Comparison of ENCODE assay signal across 8 cellular contexts in the genomic region with DNA sequence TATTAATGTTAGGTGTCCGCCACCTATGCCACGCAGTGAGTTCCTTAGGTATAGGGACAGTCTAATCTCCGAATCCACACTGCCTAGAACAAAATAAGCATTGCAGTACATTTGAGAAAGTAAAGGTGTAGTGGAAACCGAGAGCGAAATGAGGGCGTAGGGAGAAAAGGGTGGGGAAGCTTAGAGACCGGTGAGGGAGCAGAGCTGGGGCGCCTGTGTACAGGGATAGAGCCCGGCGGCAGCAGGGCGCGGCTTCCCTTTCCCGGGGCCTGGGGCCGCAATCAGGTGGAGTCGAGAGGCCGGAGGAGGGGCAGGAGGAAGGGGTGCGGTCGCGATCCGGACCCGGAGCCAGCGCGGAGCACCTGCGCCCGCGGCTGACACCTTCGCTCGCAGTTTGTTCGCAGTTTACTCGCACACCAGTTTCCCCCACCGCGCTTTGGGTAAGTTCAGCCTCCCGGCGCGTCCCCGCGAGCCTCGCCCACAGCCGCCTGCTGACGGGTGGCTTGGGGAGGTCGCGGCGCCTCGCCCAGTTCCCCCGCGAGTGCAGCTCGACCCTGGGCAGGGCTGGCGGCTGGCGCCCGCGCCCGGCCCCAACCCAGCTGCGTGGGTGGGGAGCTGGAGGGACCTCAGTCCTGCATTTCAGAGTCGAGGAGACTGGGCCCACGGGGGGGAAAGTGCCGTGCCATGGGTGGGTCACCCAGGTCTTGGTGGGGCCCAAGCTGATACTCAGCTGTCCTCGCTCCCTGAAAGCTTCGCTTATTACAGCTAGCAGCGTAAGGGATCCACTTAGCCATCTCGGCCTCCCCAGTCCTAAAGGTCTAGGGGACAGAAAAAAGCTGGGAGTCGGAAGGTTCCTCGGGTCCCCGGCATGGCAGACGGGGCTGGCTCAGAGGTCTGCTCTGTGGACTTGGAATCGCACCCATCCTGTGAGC. TPM values are rescaled to one million over a fixed set of nuclear protein-coding genes. Genes with fewer than 3 reads are reported as not detected.
A peak's percentile ranks its signal among the peaks of the same experiment; 100 is the strongest.
DNase-seq lines count a peak whose midpoint lies in the region; ATAC-seq and TF ChIP-seq lines count a peak whose summit lies in the region.

A gene with protein sequence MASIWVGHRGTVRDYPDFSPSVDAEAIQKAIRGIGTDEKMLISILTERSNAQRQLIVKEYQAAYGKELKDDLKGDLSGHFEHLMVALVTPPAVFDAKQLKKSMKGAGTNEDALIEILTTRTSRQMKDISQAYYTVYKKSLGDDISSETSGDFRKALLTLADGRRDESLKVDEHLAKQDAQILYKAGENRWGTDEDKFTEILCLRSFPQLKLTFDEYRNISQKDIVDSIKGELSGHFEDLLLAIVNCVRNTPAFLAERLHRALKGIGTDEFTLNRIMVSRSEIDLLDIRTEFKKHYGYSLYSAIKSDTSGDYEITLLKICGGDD (plus strand): TSS at position 351 of the 932 bp plus-strand sequence. CDS start 2,704 bp downstream, outside the sequence.

- POLR2A ChIA-PET in WTC11 (lab: Charles Lee) = interaction anchor here (0.7 to 2.2 kb wide), 4 partner anchors 10 to 494 kb away, joined by 3 to 6 read pairs (median 3); a partner anchor contains a TSS

- peaks cover 36% of the 10 kb centered on the region for H3K4me1 Mint-ChIP-seq in WTC11
- H3K4me1 Mint-ChIP-seq in natural killer cell = peaks cover 7 to 8% of the 10 kb centered on the region in 2 donors

- DNase-seq in DMS 273 (lab: John Stamatoyannopoulos, UW; ENCODE audit: unreplicated experiment) (peak; percentile 57), DMS 273 treated with DMSO at 0.1 percent for 48 hours (lab: John Stamatoyannopoulos, UW) (no peak), WTC11 (ENCODE audit: low spot score) (peak; percentile 80), fibroblast of mammary gland (ENCODE audit: low read depth) (no peak), natural killer cell (no peak)

- H3K9me3 Mint-ChIP-seq in WTC11 = no peaks in the 10 kb centered on the region
- H3K9me3 Mint-ChIP-seq in natural killer cell = no peaks in the 10 kb centered on the region

- H3K36me3 Mint-ChIP-seq in WTC11 = peaks cover 5% of the 10 kb centered on the region
- no peaks in the 10 kb centered on the region for H3K36me3 Mint-ChIP-seq in natural killer cell

- ATAC-seq in HG03159 (IDR thresholded peaks at IDR 0.05; ENCODE audit: unreplicated experiment) (peak; percentile 68), WTC11 (peak; percentile 91), natural killer cell (peak in 2 of 3 donors; percentile 35 to 39), HG03439 (IDR thresholded peaks at IDR 0.05; ENCODE audit: unreplicated experiment) (no peak), GM21390 (IDR thresholded peaks at IDR 0.05; ENCODE audit: unreplicated experiment) (no peak)

- peak within 1 kb of the TSS; percentile 55 for H3K4me3 ChIP-seq in fibroblast of mammary gland (ENCODE audit: control insufficient read depth, low read depth, low read length)

- H3K27me3 Mint-ChIP-seq in WTC11 (ENCODE audit: low read depth) (peaks cover 38% of the 10 kb centered on the region), natural killer cell (ENCODE audit: low read depth in 2 of 2) (peaks cover 24 to 38% of the 10 kb centered on the region in 2 donors)

- TF ChIP-seq CTCF in WTC11 (IDR thresholded peaks at IDR 0.05) (no peak), fibroblast of mammary gland (conservative IDR thresholded peaks at IDR 0.05; ENCODE audit: control insufficient read depth, insufficient read depth, low read depth, low read length) (no peak), natural killer cell (IDR thresholded peaks at IDR 0.05) (no peak)

- intact Hi-C loops in natural killer cell (cut with micrococcal nuclease) = no loop called here

- H3K27ac Mint-ChIP-seq in WTC11 (peak within 1 kb of the TSS; percentile 62), natural killer cell (no peak within 1 kb of the TSS)

- peak within 1 kb of the TSS; percentile 75 for H3K4me3 Mint-ChIP-seq in WTC11
- H3K4me3 Mint-ChIP-seq in natural killer cell = peak within 1 kb of the TSS; percentile 65

- CTCF ChIA-PET in WTC11 (lab: Charles Lee) = interaction anchor here (1.0 to 1.2 kb wide), 2 partner anchors 41 to 557 kb away, joined by 4 to 5 read pairs; no protein-coding TSS in a partner anchor

TF ChIP-seq in WTC11, 78 proteins besides CTCF, POLR2A, EP300 and RAD21 (continues in another document):
- TF ChIP-seq FOXP1 (CRISPR knock-in tag; IDR thresholded peaks at IDR 0.05; ENCODE audit: borderline replicate concordance) (peak; percentile 62; the same call in 1 of the 2 replicates), ATF1 (CRISPR knock-in tag; IDR thresholded peaks at IDR 0.05) (no peak), ZNF232 (CRISPR knock-in tag; IDR thresholded peaks at IDR 0.05) (peak; percentile 46; the same call in 1 of the 2 replicates), CREM (CRISPR knock-in tag; IDR thresholded peaks at IDR 0.05) (0 out of 2 replicates have a peak, but pooled peaks have one; percentile 43)
- TF ChIP-seq, protein P1, sequence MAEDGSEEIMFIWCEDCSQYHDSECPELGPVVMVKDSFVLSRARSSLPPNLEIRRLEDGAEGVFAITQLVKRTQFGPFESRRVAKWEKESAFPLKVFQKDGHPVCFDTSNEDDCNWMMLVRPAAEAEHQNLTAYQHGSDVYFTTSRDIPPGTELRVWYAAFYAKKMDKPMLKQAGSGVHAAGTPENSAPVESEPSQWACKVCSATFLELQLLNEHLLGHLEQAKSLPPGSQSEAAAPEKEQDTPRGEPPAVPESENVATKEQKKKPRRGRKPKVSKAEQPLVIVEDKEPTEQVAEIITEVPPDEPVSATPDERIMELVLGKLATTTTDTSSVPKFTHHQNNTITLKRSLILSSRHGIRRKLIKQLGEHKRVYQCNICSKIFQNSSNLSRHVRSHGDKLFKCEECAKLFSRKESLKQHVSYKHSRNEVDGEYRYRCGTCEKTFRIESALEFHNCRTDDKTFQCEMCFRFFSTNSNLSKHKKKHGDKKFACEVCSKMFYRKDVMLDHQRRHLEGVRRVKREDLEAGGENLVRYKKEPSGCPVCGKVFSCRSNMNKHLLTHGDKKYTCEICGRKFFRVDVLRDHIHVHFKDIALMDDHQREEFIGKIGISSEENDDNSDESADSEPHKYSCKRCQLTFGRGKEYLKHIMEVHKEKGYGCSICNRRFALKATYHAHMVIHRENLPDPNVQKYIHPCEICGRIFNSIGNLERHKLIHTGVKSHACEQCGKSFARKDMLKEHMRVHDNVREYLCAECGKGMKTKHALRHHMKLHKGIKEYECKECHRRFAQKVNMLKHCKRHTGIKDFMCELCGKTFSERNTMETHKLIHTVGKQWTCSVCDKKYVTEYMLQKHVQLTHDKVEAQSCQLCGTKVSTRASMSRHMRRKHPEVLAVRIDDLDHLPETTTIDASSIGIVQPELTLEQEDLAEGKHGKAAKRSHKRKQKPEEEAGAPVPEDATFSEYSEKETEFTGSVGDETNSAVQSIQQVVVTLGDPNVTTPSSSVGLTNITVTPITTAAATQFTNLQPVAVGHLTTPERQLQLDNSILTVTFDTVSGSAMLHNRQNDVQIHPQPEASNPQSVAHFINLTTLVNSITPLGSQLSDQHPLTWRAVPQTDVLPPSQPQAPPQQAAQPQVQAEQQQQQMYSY (CRISPR knock-in tag; IDR thresholded peaks at IDR 0.05) = peak; percentile 9; the same call in 1 of the 2 replicates
- TF ChIP-seq, protein P2, sequence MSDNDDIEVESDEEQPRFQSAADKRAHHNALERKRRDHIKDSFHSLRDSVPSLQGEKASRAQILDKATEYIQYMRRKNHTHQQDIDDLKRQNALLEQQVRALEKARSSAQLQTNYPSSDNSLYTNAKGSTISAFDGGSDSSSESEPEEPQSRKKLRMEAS (CRISPR knock-in tag; IDR thresholded peaks at IDR 0.05) = 0 out of 2 replicates have a peak, but pooled peaks have one; percentile 16
- TF ChIP-seq, protein P3, sequence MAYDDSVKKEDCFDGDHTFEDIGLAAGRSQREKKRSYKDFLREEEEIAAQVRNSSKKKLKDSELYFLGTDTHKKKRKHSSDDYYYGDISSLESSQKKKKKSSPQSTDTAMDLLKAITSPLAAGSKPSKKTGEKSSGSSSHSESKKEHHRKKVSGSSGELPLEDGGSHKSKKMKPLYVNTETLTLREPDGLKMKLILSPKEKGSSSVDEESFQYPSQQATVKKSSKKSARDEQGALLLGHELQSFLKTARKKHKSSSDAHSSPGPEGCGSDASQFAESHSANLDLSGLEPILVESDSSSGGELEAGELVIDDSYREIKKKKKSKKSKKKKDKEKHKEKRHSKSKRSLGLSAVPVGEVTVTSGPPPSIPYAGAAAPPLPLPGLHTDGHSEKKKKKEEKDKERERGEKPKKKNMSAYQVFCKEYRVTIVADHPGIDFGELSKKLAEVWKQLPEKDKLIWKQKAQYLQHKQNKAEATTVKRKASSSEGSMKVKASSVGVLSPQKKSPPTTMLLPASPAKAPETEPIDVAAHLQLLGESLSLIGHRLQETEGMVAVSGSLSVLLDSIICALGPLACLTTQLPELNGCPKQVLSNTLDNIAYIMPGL (CRISPR knock-in tag; IDR thresholded peaks at IDR 0.05) = 0 out of 2 replicates have a peak, but pooled peaks have one; percentile 50
- TF ChIP-seq, protein P4, sequence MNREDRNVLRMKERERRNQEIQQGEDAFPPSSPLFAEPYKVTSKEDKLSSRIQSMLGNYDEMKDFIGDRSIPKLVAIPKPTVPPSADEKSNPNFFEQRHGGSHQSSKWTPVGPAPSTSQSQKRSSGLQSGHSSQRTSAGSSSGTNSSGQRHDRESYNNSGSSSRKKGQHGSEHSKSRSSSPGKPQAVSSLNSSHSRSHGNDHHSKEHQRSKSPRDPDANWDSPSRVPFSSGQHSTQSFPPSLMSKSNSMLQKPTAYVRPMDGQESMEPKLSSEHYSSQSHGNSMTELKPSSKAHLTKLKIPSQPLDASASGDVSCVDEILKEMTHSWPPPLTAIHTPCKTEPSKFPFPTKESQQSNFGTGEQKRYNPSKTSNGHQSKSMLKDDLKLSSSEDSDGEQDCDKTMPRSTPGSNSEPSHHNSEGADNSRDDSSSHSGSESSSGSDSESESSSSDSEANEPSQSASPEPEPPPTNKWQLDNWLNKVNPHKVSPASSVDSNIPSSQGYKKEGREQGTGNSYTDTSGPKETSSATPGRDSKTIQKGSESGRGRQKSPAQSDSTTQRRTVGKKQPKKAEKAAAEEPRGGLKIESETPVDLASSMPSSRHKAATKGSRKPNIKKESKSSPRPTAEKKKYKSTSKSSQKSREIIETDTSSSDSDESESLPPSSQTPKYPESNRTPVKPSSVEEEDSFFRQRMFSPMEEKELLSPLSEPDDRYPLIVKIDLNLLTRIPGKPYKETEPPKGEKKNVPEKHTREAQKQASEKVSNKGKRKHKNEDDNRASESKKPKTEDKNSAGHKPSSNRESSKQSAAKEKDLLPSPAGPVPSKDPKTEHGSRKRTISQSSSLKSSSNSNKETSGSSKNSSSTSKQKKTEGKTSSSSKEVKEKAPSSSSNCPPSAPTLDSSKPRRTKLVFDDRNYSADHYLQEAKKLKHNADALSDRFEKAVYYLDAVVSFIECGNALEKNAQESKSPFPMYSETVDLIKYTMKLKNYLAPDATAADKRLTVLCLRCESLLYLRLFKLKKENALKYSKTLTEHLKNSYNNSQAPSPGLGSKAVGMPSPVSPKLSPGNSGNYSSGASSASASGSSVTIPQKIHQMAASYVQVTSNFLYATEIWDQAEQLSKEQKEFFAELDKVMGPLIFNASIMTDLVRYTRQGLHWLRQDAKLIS (CRISPR knock-in tag; IDR thresholded peaks at IDR 0.05; ENCODE audit: borderline replicate concordance) = no peak

RNA-seq across cellular contexts. Expression of the gene that starts here (rescaled TPM):
- total RNA-seq in WTC11 (2021) (10.7 to 13.3 TPM (median 12.0 TPM) in 3 replicates), natural killer cell (1 to 10 TPM in 2 of 3 donors, not detected in 1; 1.1 to 1.2 TPM)

Comparison
In these comparisons a context has a peak if more than half of its experiments do, and no peak if none do; other contexts are left out.
1. DNase-seq: peak in DMS 273 (single experiment) and WTC11 (single experiment); none in DMS 273 treated with DMSO at 0.1 percent for 48 hours (single experiment), fibroblast of mammary gland (single experiment) and natural killer cell (single experiment).
2. ATAC-seq: peak in HG03159 (single experiment), WTC11 (single experiment) and natural killer cell (2 of 3); none in HG03439 (single experiment) and GM21390 (single experiment).